ENCODE assay signal across 1 cellular context in the genomic region with DNA sequence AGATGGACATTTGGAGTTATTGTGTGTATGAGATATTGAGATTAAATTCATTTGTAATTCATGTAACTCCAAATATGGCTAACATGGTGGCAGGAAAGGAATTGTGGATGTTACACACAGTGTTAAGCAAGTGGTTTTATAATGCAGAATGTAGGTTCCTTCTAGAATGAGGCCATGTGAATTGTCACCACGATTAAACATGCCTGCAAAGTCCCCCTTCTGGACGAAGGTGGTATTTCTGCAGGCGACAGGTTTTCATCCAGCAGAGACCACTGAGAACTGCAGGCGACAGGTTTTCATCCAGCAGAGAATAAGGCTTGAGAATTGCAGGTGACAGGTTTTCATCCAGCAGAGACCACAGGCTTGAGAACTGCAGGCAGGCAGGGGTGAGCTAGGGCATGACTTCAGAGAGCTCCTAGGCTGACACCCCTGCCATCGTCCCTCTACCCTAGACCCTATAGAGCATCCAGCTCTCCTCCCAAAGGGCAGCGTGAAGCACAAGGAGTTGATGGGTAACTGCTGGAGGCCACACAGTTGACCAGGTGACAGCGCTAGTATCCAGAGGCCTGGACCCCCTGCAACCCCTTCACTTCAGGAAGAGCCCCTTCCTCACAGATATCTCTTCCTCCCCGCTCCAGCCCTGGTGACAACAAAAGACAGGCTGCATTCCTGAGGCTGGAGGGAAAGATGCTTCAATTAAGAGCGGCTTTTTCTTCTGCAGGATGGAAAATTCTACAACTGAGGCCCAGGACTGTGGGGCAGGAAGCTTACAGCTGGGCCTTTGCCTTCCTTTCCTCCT.
TF ChIP-seq lines count a peak whose summit lies in the region.

No MANE protein-coding gene starts in this region.

TF ChIP-seq in K562, 482 proteins besides CTCF, POLR2A, EP300 and RAD21 (continued from another document):
- TF ChIP-seq, protein P1, sequence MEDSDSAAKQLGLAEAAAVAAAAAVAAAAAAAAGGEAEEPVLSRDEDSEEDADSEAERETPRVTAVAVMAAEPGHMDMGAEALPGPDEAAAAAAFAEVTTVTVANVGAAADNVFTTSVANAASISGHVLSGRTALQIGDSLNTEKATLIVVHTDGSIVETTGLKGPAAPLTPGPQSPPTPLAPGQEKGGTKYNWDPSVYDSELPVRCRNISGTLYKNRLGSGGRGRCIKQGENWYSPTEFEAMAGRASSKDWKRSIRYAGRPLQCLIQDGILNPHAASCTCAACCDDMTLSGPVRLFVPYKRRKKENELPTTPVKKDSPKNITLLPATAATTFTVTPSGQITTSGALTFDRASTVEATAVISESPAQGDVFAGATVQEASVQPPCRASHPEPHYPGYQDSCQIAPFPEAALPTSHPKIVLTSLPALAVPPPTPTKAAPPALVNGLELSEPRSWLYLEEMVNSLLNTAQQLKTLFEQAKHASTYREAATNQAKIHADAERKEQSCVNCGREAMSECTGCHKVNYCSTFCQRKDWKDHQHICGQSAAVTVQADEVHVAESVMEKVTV (CRISPR knock-in tag; IDR thresholded peaks at IDR 0.05) = peak; percentile 29; the same call in 1 of the 2 replicates
- TF ChIP-seq TEAD1 (CRISPR knock-in tag; IDR thresholded peaks at IDR 0.05) (0 out of 4 replicates have a peak, but pooled peaks of 1 of the 2 experiments have one; percentile 27), NCOR1 (IDR thresholded peaks at IDR 0.05) (no peak), POLR2AphosphoS2 (IDR thresholded peaks at IDR 0.05; ENCODE audit: low read length) (no peak)
